2 cellular contexts compared by ENCODE assay signal in the genomic region with DNA sequence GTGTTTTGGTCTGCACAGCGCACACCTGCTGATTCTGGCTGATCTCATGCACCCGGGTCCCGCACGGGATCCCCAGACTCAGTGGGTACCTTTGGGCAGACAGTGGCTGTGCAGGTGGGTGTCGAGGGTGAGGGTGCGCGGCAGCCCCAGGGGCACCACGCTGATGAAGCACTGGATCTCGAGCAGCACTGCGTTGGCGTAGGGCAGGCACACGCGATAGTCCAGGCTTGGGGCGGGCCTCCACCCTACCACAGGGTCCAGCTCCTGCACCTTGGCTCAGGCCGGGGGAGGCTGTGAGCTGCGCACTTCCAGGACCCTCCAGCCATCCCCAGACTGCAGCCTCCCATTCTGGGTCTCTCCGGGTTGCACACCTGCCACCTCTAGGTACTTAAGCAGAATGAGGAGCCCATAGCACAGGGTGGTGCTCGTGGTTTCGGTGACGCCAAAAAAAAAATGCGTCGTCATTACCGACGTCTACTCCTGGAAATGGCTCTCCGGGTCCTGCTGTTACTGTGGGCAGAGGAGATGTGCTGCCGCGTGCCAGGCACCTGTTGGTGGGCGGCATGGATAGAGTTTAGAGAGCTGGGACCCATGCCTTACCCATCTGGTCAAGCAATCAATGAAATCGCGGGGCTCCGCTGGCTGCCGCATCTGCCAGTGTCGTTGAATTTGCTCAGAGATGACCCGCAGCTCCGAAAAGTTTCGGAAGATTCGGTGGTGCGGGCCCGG.
A peak's percentile ranks its signal among the peaks of the same experiment; 100 is the strongest.
TF ChIP-seq lines count a peak whose summit lies in the region.

No MANE protein-coding gene starts in this region.

TF ChIP-seq in HCT116, 20 proteins besides CTCF, POLR2A, EP300 and RAD21:
- TF ChIP-seq CBX3 (IDR thresholded peaks at IDR 0.05; ENCODE audit: low read depth) (no peak), ZNF274 (IDR thresholded peaks at IDR 0.05; ENCODE audit: low read depth, low read length) (no peak), SRF (IDR thresholded peaks at IDR 0.05; ENCODE audit: low read depth) (no peak), EZH2 (IDR thresholded peaks at IDR 0.05) (no peak), ELF1 (IDR thresholded peaks at IDR 0.05; ENCODE audit: borderline replicate concordance, low read depth) (no peak), EZH2phosphoT487 (IDR thresholded peaks at IDR 0.05; ENCODE audit: borderline replicate concordance) (no peak), CEBPB (IDR thresholded peaks at IDR 0.05; ENCODE audit: low read depth) (no peak), TCF7L2 (IDR thresholded peaks at IDR 0.05; ENCODE audit: borderline replicate concordance, extremely low read depth, insufficient read depth, insufficient read length) (no peak), EGR1 (IDR thresholded peaks at IDR 0.05; ENCODE audit: low read depth) (no peak), SP1 (IDR thresholded peaks at IDR 0.05; ENCODE audit: low read depth) (no peak)
- TF ChIP-seq, protein P1, sequence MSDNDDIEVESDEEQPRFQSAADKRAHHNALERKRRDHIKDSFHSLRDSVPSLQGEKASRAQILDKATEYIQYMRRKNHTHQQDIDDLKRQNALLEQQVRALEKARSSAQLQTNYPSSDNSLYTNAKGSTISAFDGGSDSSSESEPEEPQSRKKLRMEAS (IDR thresholded peaks at IDR 0.05) = no peak
- TF ChIP-seq, protein P2, sequence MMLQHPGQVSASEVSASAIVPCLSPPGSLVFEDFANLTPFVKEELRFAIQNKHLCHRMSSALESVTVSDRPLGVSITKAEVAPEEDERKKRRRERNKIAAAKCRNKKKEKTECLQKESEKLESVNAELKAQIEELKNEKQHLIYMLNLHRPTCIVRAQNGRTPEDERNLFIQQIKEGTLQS (IDR thresholded peaks at IDR 0.05) = no peak
- TF ChIP-seq, protein P3, sequence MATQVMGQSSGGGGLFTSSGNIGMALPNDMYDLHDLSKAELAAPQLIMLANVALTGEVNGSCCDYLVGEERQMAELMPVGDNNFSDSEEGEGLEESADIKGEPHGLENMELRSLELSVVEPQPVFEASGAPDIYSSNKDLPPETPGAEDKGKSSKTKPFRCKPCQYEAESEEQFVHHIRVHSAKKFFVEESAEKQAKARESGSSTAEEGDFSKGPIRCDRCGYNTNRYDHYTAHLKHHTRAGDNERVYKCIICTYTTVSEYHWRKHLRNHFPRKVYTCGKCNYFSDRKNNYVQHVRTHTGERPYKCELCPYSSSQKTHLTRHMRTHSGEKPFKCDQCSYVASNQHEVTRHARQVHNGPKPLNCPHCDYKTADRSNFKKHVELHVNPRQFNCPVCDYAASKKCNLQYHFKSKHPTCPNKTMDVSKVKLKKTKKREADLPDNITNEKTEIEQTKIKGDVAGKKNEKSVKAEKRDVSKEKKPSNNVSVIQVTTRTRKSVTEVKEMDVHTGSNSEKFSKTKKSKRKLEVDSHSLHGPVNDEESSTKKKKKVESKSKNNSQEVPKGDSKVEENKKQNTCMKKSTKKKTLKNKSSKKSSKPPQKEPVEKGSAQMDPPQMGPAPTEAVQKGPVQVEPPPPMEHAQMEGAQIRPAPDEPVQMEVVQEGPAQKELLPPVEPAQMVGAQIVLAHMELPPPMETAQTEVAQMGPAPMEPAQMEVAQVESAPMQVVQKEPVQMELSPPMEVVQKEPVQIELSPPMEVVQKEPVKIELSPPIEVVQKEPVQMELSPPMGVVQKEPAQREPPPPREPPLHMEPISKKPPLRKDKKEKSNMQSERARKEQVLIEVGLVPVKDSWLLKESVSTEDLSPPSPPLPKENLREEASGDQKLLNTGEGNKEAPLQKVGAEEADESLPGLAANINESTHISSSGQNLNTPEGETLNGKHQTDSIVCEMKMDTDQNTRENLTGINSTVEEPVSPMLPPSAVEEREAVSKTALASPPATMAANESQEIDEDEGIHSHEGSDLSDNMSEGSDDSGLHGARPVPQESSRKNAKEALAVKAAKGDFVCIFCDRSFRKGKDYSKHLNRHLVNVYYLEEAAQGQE (IDR thresholded peaks at IDR 0.05; ENCODE audit: low read depth) = no peak

TF ChIP-seq in H1, 55 proteins besides CTCF, POLR2A, EP300 and RAD21:
- TF ChIP-seq RBBP5 (IDR thresholded peaks at IDR 0.05; ENCODE audit: borderline replicate concordance, low read depth, low read length) (no peak), ASH2L (IDR thresholded peaks at IDR 0.05; ENCODE audit: low read length) (no peak), BACH1 (IDR thresholded peaks at IDR 0.05; ENCODE audit: low read length) (no peak), CBX5 (IDR thresholded peaks at IDR 0.05; ENCODE audit: low read depth, low read length) (no peak), POLR2AphosphoS5 (IDR thresholded peaks at IDR 0.05; ENCODE audit: low read depth, low read length) (peak; percentile 49; the same call in 1 of the 2 replicates), GTF2F1 (IDR thresholded peaks at IDR 0.05; ENCODE audit: borderline replicate concordance, low read depth, low read length) (no peak)
TF ChIP-seq in H1: peak in this region for 1.
